24 cellular contexts compared by ENCODE assay signal in the genomic region with DNA sequence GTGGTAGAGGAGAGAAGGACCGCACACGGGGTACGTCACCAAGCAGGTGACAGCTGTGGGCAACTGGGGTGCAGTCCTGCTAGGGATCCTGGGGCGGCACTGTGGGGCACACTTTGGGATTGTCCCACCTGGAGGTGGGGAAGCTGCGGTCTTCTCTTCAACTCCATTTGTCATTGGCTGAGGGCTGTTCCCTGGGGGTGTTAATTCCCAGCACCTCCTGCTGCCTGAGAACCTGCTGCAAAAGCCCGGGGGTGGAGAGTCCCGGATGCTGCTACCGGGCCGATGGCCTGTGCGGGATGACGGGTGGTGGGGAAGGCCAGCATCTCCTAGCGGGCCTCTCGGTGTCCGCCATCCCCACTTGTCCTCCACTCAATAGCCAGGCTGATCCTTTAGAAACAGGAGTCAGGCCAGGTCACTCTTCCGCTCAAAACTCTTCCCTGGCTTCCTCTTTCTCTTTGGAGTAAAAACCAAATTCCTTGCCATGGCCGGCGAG.
DNase-seq lines count a peak whose midpoint lies in the region; ATAC-seq lines count a peak whose summit lies in the region.
"Had no signal": no experiment of that assay in that cellular context is flagged by ENCODE, and none has a peak within 500 bp of the region (broad histone marks: within the 10 kb centered on the region; RNA-seq: fewer than 3 reads in every experiment).

No MANE protein-coding gene starts in this region.

- DNase-seq in activated T-cell treated with anti-CD3 and anti-CD28 coated beads, Interleukin-2, amount 50 U/mL, for 72 hours, result no peak
- DNase-seq in activated T-cell treated with anti-CD3 and anti-CD28 coated beads for 4 hours (no peak), mesenchymal stem cell (no peak), hepatic stellate cell (ENCODE audit: low spot score) (no peak)
- no peak for DNase-seq in activated T-helper 2 cell treated with anti-CD3 and anti-CD28 coated beads, Interferon-gamma antibody, Interleukin-2, Interleukin-4, amounts not matched to agents 10 μg/mL and 5 μg/mL and 100 μg/mL, durations not matched to agents 14 hours and 24 hours and 36 hours (ENCODE audit: low spot score)
- DNase-seq in stimulated activated CD4-positive, alpha-beta T cell treated with anti-CD3 and anti-CD28 coated beads, Interleukin-4, amount 100 ng/mL, for 24 hours, result no peak
- DNase-seq: adrenal gland, brain microvascular endothelial cell, Kasumi-1, NCI-H1048, NCI-H2029, NCI-H345, NCI-H774, psoas muscle, T-helper 9 cell had no signal

- H2BK5ac ChIP-seq in mesenchymal stem cell (ENCODE audit: low read depth, low read length, poor library complexity, severe bottlenecking), result no peak overlapping the region

- no peak overlapping the region for H3K4me2 ChIP-seq in mesenchymal stem cell (ENCODE audit: low read length, poor library complexity, severe bottlenecking)
- H3K4me2 ChIP-seq: BLaER1 had no signal

- H2BK12ac ChIP-seq in mesenchymal stem cell (ENCODE audit: low read length in 2 of 2), result no peak overlapping the region

- H3K79me1 ChIP-seq in mesenchymal stem cell (replicated peaks; ENCODE audit: low read length, poor library complexity, severe bottlenecking), result no peaks in the 10 kb centered on the region

- H3K9me3 ChIP-seq in mesenchymal stem cell (ENCODE audit: control insufficient read depth, low read length), result no peaks in the 10 kb centered on the region
- H3K9me3 ChIP-seq: adrenal gland, BLaER1, neutrophil, psoas muscle, tibial nerve had no signal

- peak overlapping the region; percentile 78 for H2AK5ac ChIP-seq in mesenchymal stem cell (ENCODE audit: low read length, severe bottlenecking)

- H3K4me3 Mint-ChIP-seq in activated T-cell treated with anti-CD3 and anti-CD28 coated beads, Interleukin-2, amount 50 U/mL, for 72 hours, result peak overlapping the region; percentile 51 to 74
- H3K4me3 Mint-ChIP-seq in activated T-helper 2 cell treated with anti-CD3 and anti-CD28 coated beads, Interferon-gamma antibody, Interleukin-2, Interleukin-4, amounts not matched to agents 10 μg/mL and 5 μg/mL and 100 μg/mL, durations not matched to agents 14 hours and 24 hours and 36 hours (ENCODE audit: low read depth), result peak overlapping the region; percentile 32

- H3K23ac ChIP-seq in mesenchymal stem cell (ENCODE audit: low read length in 2 of 2), result no peak overlapping the region

- intact Hi-C loops in activated T-helper 2 cell treated with anti-CD3 and anti-CD28 coated beads, Interferon-gamma antibody, Interleukin-2, Interleukin-4, amounts not matched to agents 10 μg/mL and 5 μg/mL and 100 μg/mL, durations not matched to agents 14 hours and 24 hours and 36 hours (cut with micrococcal nuclease), result no loop called here

- H3K14ac ChIP-seq in mesenchymal stem cell (ENCODE audit: low read length in 2 of 2), result no peak overlapping the region

- H3K4me3 ChIP-seq in mesenchymal stem cell (ENCODE audit: insufficient read depth in 1 of 2, low read depth in 1 of 2, low read length in 2 of 2), result no peak overlapping the region
- H3K4me3 ChIP-seq: BLaER1 had no signal

- WGBS in mesenchymal stem cell, result 87% methylated on average over 17 of the region's 17 CpGs

- H3K27me3 ChIP-seq in mesenchymal stem cell (ENCODE audit: control insufficient read depth in 1 of 2, insufficient read depth in 1 of 2, low read length in 2 of 2), result peaks cover 0 to 58% of the 10 kb centered on the region in 2 experiments
- H3K27me3 ChIP-seq: BLaER1, brain microvascular endothelial cell had no signal

- H3K4me1 Mint-ChIP-seq in activated T-cell treated with anti-CD3 and anti-CD28 coated beads, Interleukin-2, amount 50 U/mL, for 72 hours (ENCODE audit: low read depth), result peaks cover 32% of the 10 kb centered on the region
- peaks cover 19% of the 10 kb centered on the region for H3K4me1 Mint-ChIP-seq in activated T-helper 2 cell treated with anti-CD3 and anti-CD28 coated beads, Interferon-gamma antibody, Interleukin-2, Interleukin-4, amounts not matched to agents 10 μg/mL and 5 μg/mL and 100 μg/mL, durations not matched to agents 14 hours and 24 hours and 36 hours (ENCODE audit: low read depth)

- peaks cover 25% of the 10 kb centered on the region for H3K27me3 Mint-ChIP-seq in activated T-cell treated with anti-CD3 and anti-CD28 coated beads, Interleukin-2, amount 50 U/mL, for 72 hours (ENCODE audit: low read depth)
- H3K27me3 Mint-ChIP-seq in activated T-helper 2 cell treated with anti-CD3 and anti-CD28 coated beads, Interferon-gamma antibody, Interleukin-2, Interleukin-4, amounts not matched to agents 10 μg/mL and 5 μg/mL and 100 μg/mL, durations not matched to agents 14 hours and 24 hours and 36 hours (ENCODE audit: low read depth), result peaks cover 22% of the 10 kb centered on the region

- no peak overlapping the region for H3K18ac ChIP-seq in mesenchymal stem cell (ENCODE audit: low read depth in 1 of 2, low read length in 2 of 2)

- no peak overlapping the region for H2BK15ac ChIP-seq in mesenchymal stem cell (ENCODE audit: low read depth, poor library complexity, severe bottlenecking)

- no peak overlapping the region for H3K27ac Mint-ChIP-seq in activated T-cell treated with anti-CD3 and anti-CD28 coated beads, Interleukin-2, amount 50 U/mL, for 72 hours
- no peak overlapping the region for H3K27ac Mint-ChIP-seq in activated T-helper 2 cell treated with anti-CD3 and anti-CD28 coated beads, Interferon-gamma antibody, Interleukin-2, Interleukin-4, amounts not matched to agents 10 μg/mL and 5 μg/mL and 100 μg/mL, durations not matched to agents 14 hours and 24 hours and 36 hours
- H3K27ac Mint-ChIP-seq: activated CD8-positive, alpha-beta T cell treated with anti-CD3 and anti-CD28 coated beads for 36 hours; stimulated activated naive CD8-positive, alpha-beta T cell treated with anti-CD3 and anti-CD28 coated beads, Interleukin-15, Interleukin-2, amounts not matched to agents 100 ng/mL and 50 ng/mL, for 24 hours had no signal

- no peak overlapping the region for H3K4ac ChIP-seq in mesenchymal stem cell (ENCODE audit: low read depth in 1 of 2, low read length in 2 of 2)

- no peak overlapping the region for H4K8ac ChIP-seq in mesenchymal stem cell (ENCODE audit: low read length)

- H4K91ac ChIP-seq in mesenchymal stem cell (ENCODE audit: low read length), result no peak overlapping the region

- H3K9me3 Mint-ChIP-seq in activated T-cell treated with anti-CD3 and anti-CD28 coated beads, Interleukin-2, amount 50 U/mL, for 72 hours, result no peaks in the 10 kb centered on the region
- no peaks in the 10 kb centered on the region for H3K9me3 Mint-ChIP-seq in activated T-helper 2 cell treated with anti-CD3 and anti-CD28 coated beads, Interferon-gamma antibody, Interleukin-2, Interleukin-4, amounts not matched to agents 10 μg/mL and 5 μg/mL and 100 μg/mL, durations not matched to agents 14 hours and 24 hours and 36 hours
- H3K9me3 Mint-ChIP-seq: activated CD8-positive, alpha-beta T cell treated with anti-CD3 and anti-CD28 coated beads for 36 hours; stimulated activated naive CD8-positive, alpha-beta T cell treated with anti-CD3 and anti-CD28 coated beads, Interleukin-15, Interleukin-2, amounts not matched to agents 100 ng/mL and 50 ng/mL, for 24 hours had no signal

- H3K4me1 ChIP-seq in mesenchymal stem cell (ENCODE audit: control insufficient read depth, insufficient read depth, low read depth, low read length), result peaks cover 23% of the 10 kb centered on the region
- H3K4me1 ChIP-seq: BLaER1, psoas muscle had no signal

- ATAC-seq in activated T-cell treated with anti-CD3 and anti-CD28 coated beads, Interleukin-2, amount 50 U/mL, for 72 hours (replicated peaks in 1 of 2), result no peak
- no peak for ATAC-seq in HG03342 (IDR thresholded peaks at IDR 0.05; ENCODE audit: unreplicated experiment)
- no peak for ATAC-seq in GM21825 (IDR thresholded peaks at IDR 0.05; ENCODE audit: unreplicated experiment)
- ATAC-seq: psoas muscle had no signal

- H2AFZ ChIP-seq in mesenchymal stem cell (ENCODE audit: low read depth, low read length), result no peak overlapping the region

- H3K9ac ChIP-seq in mesenchymal stem cell (ENCODE audit: low read length), result no peak overlapping the region
- H3K9ac ChIP-seq: BLaER1 had no signal

- H3K36me3 Mint-ChIP-seq in activated T-cell treated with anti-CD3 and anti-CD28 coated beads, Interleukin-2, amount 50 U/mL, for 72 hours (ENCODE audit: insufficient read depth in 2 of 2), result no peaks in the 10 kb centered on the region
- H3K36me3 Mint-ChIP-seq in activated T-helper 2 cell treated with anti-CD3 and anti-CD28 coated beads, Interferon-gamma antibody, Interleukin-2, Interleukin-4, amounts not matched to agents 10 μg/mL and 5 μg/mL and 100 μg/mL, durations not matched to agents 14 hours and 24 hours and 36 hours (ENCODE audit: low read depth), result no peaks in the 10 kb centered on the region

- H3K27ac ChIP-seq in mesenchymal stem cell (ENCODE audit: low read length, poor library complexity, severe bottlenecking), result no peak overlapping the region
- H3K27ac ChIP-seq: adrenal gland, BLaER1, brain microvascular endothelial cell, coronary artery, neutrophil, psoas muscle, skin epidermis, tibial nerve had no signal

- H3K36me3 ChIP-seq in mesenchymal stem cell (ENCODE audit: control insufficient read depth in 1 of 2, insufficient read depth in 2 of 2, low read depth in 1 of 2, low read length in 2 of 2), result no peaks in the 10 kb centered on the region
- H3K36me3 ChIP-seq: adrenal gland, BLaER1, brain microvascular endothelial cell, neutrophil, tibial nerve had no signal

- no peak overlapping the region for H2BK120ac ChIP-seq in mesenchymal stem cell (ENCODE audit: low read depth, low read length)
